ENCODE assay signal across 1 cellular context in the genomic region with DNA sequence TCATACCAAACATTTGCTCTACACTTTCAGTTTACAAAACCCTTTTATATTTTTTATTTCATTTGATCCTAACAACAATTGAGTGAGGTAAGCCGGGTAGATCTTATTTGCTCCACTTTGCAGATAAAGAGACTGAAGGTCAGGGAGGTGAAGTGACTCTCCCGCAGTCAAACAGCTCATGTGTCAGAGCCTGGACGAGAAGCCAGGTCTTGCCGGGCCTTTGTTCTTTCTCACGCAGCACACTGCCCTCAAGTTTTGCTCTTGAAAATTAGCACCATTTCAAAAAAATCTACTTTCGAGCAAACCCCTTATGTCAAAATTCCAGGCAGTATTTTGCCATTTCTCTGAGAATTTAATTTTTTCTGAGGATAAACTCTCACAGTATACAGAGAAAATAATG.
TF ChIP-seq lines count a peak whose summit lies in the region.

No MANE protein-coding gene starts in this region.

TF ChIP-seq in WTC11, 78 proteins besides CTCF, POLR2A, EP300 and RAD21 (continued from another document):
- TF ChIP-seq, protein P1, sequence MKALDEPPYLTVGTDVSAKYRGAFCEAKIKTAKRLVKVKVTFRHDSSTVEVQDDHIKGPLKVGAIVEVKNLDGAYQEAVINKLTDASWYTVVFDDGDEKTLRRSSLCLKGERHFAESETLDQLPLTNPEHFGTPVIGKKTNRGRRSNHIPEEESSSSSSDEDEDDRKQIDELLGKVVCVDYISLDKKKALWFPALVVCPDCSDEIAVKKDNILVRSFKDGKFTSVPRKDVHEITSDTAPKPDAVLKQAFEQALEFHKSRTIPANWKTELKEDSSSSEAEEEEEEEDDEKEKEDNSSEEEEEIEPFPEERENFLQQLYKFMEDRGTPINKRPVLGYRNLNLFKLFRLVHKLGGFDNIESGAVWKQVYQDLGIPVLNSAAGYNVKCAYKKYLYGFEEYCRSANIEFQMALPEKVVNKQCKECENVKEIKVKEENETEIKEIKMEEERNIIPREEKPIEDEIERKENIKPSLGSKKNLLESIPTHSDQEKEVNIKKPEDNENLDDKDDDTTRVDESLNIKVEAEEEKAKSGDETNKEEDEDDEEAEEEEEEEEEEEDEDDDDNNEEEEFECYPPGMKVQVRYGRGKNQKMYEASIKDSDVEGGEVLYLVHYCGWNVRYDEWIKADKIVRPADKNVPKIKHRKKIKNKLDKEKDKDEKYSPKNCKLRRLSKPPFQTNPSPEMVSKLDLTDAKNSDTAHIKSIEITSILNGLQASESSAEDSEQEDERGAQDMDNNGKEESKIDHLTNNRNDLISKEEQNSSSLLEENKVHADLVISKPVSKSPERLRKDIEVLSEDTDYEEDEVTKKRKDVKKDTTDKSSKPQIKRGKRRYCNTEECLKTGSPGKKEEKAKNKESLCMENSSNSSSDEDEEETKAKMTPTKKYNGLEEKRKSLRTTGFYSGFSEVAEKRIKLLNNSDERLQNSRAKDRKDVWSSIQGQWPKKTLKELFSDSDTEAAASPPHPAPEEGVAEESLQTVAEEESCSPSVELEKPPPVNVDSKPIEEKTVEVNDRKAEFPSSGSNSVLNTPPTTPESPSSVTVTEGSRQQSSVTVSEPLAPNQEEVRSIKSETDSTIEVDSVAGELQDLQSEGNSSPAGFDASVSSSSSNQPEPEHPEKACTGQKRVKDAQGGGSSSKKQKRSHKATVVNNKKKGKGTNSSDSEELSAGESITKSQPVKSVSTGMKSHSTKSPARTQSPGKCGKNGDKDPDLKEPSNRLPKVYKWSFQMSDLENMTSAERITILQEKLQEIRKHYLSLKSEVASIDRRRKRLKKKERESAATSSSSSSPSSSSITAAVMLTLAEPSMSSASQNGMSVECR (CRISPR knock-in tag; IDR thresholded peaks at IDR 0.05; ENCODE audit: borderline replicate concordance): no peak
